In genomic region chr17:145671-146541, GRCh38 we compare ENCODE assay signal across 23 cellular contexts. TPM values are rescaled to one million over a fixed set of nuclear protein-coding genes. Genes with fewer than 3 reads are reported as not detected.
DNase-seq lines count a peak whose midpoint lies in the region; ATAC-seq and TF ChIP-seq lines count a peak whose summit lies in the region.
"Had no signal": no experiment of that assay in that cellular context is flagged by ENCODE, and none has a peak within 500 bp of the region (broad histone marks: within the 10 kb centered on the region; RNA-seq: fewer than 3 reads in every experiment).

No MANE protein-coding gene starts in this region.

- H3K27me3 Mint-ChIP-seq in activated T-cell treated with anti-CD3 and anti-CD28 coated beads, Interleukin-2, amount 50 U/mL, for 24 hours, result peaks cover 7% of the 10 kb centered on the region
- H3K27me3 Mint-ChIP-seq in endothelial cell (ENCODE audit: unreplicated experiment), result peaks cover 5% of the 10 kb centered on the region
- H3K27me3 Mint-ChIP-seq in stimulated activated naive B cell treated with anti-CD40 and anti-IgM and Interleukin-4, amounts not matched to agents 10 μg/mL and 1 μg/mL and 100 μg/mL, for 72 hours, result peaks cover 10 to 25% of the 10 kb centered on the region in 2 donors
- H3K27me3 Mint-ChIP-seq: activated naive CD4-positive, alpha-beta T cell treated with anti-CD3 and anti-CD28 coated beads, Interleukin-2, amount 50 U/mL, for 24 hours; CD4-positive, alpha-beta memory T cell had no signal

- H3K27ac ChIP-seq in lung (ENCODE audit: low read depth in 1 of 2, low read length in 1 of 2), result no peak overlapping the region
- no peak overlapping the region for H3K27ac ChIP-seq in testis
- H3K27ac ChIP-seq: SK-N-MC, skin epidermis had no signal

- WGBS in lung, 2 donors, result 85 to 90% methylated on average over 16 of the region's 16 CpGs
- WGBS in testis, 2 donors, result 78 to 88% methylated on average over 9 to 16 of the region's 16 CpGs

- H3K27me3 ChIP-seq in lung (ENCODE audit: control insufficient read depth, insufficient read depth) (no peaks in the 10 kb centered on the region), testis (no peaks in the 10 kb centered on the region)

- TF ChIP-seq CTCF in endothelial cell (IDR thresholded peaks at IDR 0.05; ENCODE audit: unreplicated experiment) (no peak), lung (IDR thresholded peaks at IDR 0.05; ENCODE audit: control extremely low read depth, extremely low read depth) (no peak), testis (IDR thresholded peaks at IDR 0.05) (no peak)

- no peak for ATAC-seq in lung (ENCODE audit: insufficient read depth, low FRiP score)
- ATAC-seq in stimulated activated naive B cell treated with anti-CD40 and anti-IgM and Interleukin-4, amounts not matched to agents 10 μg/mL and 1 μg/mL and 100 μg/mL, for 72 hours (replicated peaks), result no peak
- ATAC-seq: effector memory CD8-positive, alpha-beta T cell; stimulated activated effector memory CD8-positive, alpha-beta T cell treated with anti-CD3 and anti-CD28 coated beads, Interleukin-12 subunit alpha, Interleukin-12 subunit beta, amount 100 ng/mL, for 72 hours had no signal

- H3K36me3 ChIP-seq in lung (ENCODE audit: control insufficient read depth in 2 of 2, insufficient read depth in 2 of 2, low read length in 2 of 2) (no peaks in the 10 kb centered on the region), testis (ENCODE audit: low read depth, missing control alignments) (no peaks in the 10 kb centered on the region)

- H3K36me3 Mint-ChIP-seq in activated T-cell treated with anti-CD3 and anti-CD28 coated beads, Interleukin-2, amount 50 U/mL, for 24 hours (ENCODE audit: low read depth), result no peaks in the 10 kb centered on the region
- H3K36me3 Mint-ChIP-seq in endothelial cell (ENCODE audit: low read depth, unreplicated experiment), result no peaks in the 10 kb centered on the region
- no peaks in the 10 kb centered on the region for H3K36me3 Mint-ChIP-seq in stimulated activated naive B cell treated with anti-CD40 and anti-IgM and Interleukin-4, amounts not matched to agents 10 μg/mL and 1 μg/mL and 100 μg/mL, for 72 hours
- H3K36me3 Mint-ChIP-seq: activated naive CD4-positive, alpha-beta T cell treated with anti-CD3 and anti-CD28 coated beads, Interleukin-2, amount 50 U/mL, for 24 hours; CD4-positive, alpha-beta memory T cell; stimulated activated effector memory CD8-positive, alpha-beta T cell treated with anti-CD3 and anti-CD28 coated beads, Interleukin-12 subunit alpha, Interleukin-12 subunit beta, amount 100 ng/mL, for 72 hours had no signal

- H3K4me1 ChIP-seq in lung (ENCODE audit: control insufficient read depth in 2 of 2, insufficient read depth in 2 of 2, low read length in 2 of 2), result no peaks in the 10 kb centered on the region
- no peaks in the 10 kb centered on the region for H3K4me1 ChIP-seq in testis

- intact Hi-C loops in testis (cut with DNase I; ENCODE audit: low total_unique reads), result no loop called here

- H3K4me3 Mint-ChIP-seq in activated T-cell treated with anti-CD3 and anti-CD28 coated beads, Interleukin-2, amount 50 U/mL, for 24 hours, result no peak overlapping the region
- no peak overlapping the region for H3K4me3 Mint-ChIP-seq in endothelial cell (ENCODE audit: unreplicated experiment)
- H3K4me3 Mint-ChIP-seq in stimulated activated naive B cell treated with anti-CD40 and anti-IgM and Interleukin-4, amounts not matched to agents 10 μg/mL and 1 μg/mL and 100 μg/mL, for 72 hours, result no peak overlapping the region
- H3K4me3 Mint-ChIP-seq: activated naive CD4-positive, alpha-beta T cell treated with anti-CD3 and anti-CD28 coated beads, Interleukin-2, amount 50 U/mL, for 24 hours; CD4-positive, alpha-beta memory T cell; effector memory CD8-positive, alpha-beta T cell; neural crest cell; stimulated activated effector memory CD8-positive, alpha-beta T cell treated with anti-CD3 and anti-CD28 coated beads, Interleukin-12 subunit alpha, Interleukin-12 subunit beta, amount 100 ng/mL, for 72 hours had no signal

- no peaks in the 10 kb centered on the region for H3K9me3 Mint-ChIP-seq in activated T-cell treated with anti-CD3 and anti-CD28 coated beads, Interleukin-2, amount 50 U/mL, for 24 hours
- H3K9me3 Mint-ChIP-seq in endothelial cell (ENCODE audit: unreplicated experiment), result no peaks in the 10 kb centered on the region
- H3K9me3 Mint-ChIP-seq in stimulated activated naive B cell treated with anti-CD40 and anti-IgM and Interleukin-4, amounts not matched to agents 10 μg/mL and 1 μg/mL and 100 μg/mL, for 72 hours, result no peaks in the 10 kb centered on the region
- H3K9me3 Mint-ChIP-seq: activated naive CD4-positive, alpha-beta T cell treated with anti-CD3 and anti-CD28 coated beads, Interleukin-2, amount 50 U/mL, for 24 hours; CD4-positive, alpha-beta memory T cell; effector memory CD8-positive, alpha-beta T cell; neural crest cell; stimulated activated effector memory CD8-positive, alpha-beta T cell treated with anti-CD3 and anti-CD28 coated beads, Interleukin-12 subunit alpha, Interleukin-12 subunit beta, amount 100 ng/mL, for 72 hours had no signal

- peaks cover 2% of the 10 kb centered on the region for H3K4me1 Mint-ChIP-seq in activated T-cell treated with anti-CD3 and anti-CD28 coated beads, Interleukin-2, amount 50 U/mL, for 24 hours (ENCODE audit: low read depth)
- no peaks in the 10 kb centered on the region for H3K4me1 Mint-ChIP-seq in endothelial cell (ENCODE audit: unreplicated experiment)
- H3K4me1 Mint-ChIP-seq in stimulated activated naive B cell treated with anti-CD40 and anti-IgM and Interleukin-4, amounts not matched to agents 10 μg/mL and 1 μg/mL and 100 μg/mL, for 72 hours, result peaks cover 2 to 5% of the 10 kb centered on the region in 2 donors
- H3K4me1 Mint-ChIP-seq: activated naive CD4-positive, alpha-beta T cell treated with anti-CD3 and anti-CD28 coated beads, Interleukin-2, amount 50 U/mL, for 24 hours; neural crest cell; stimulated activated effector memory CD8-positive, alpha-beta T cell treated with anti-CD3 and anti-CD28 coated beads, Interleukin-12 subunit alpha, Interleukin-12 subunit beta, amount 100 ng/mL, for 72 hours had no signal

- H3K4me3 ChIP-seq in lung, result no peak overlapping the region
- H3K4me3 ChIP-seq in testis, result no peak overlapping the region
- H3K4me3 ChIP-seq: SK-N-MC, skin epidermis had no signal

- H3K27ac Mint-ChIP-seq in activated T-cell treated with anti-CD3 and anti-CD28 coated beads, Interleukin-2, amount 50 U/mL, for 24 hours, result no peak overlapping the region
- no peak overlapping the region for H3K27ac Mint-ChIP-seq in endothelial cell (ENCODE audit: unreplicated experiment)
- no peak overlapping the region for H3K27ac Mint-ChIP-seq in stimulated activated naive B cell treated with anti-CD40 and anti-IgM and Interleukin-4, amounts not matched to agents 10 μg/mL and 1 μg/mL and 100 μg/mL, for 72 hours
- H3K27ac Mint-ChIP-seq: CD4-positive, alpha-beta memory T cell; effector memory CD8-positive, alpha-beta T cell; stimulated activated effector memory CD8-positive, alpha-beta T cell treated with anti-CD3 and anti-CD28 coated beads, Interleukin-12 subunit alpha, Interleukin-12 subunit beta, amount 100 ng/mL, for 72 hours had no signal

- peak; percentile 20 for DNase-seq in activated T-cell treated with anti-CD3 and anti-CD28 coated beads, Interleukin-2, amount 50 U/mL, for 24 hours
- DNase-seq in activated T-cell treated with anti-CD3 and anti-CD28 coated beads, Interleukin-2, amount 50 U/mL, for 1 hour, result no peak
- peak; percentile 3 for DNase-seq in endothelial cell (ENCODE audit: low spot score)
- DNase-seq in lung (ENCODE audit: low spot score), result peak; percentile 26
- peak; percentile 14 for DNase-seq in testis
- DNase-seq in UCSD-AML1 (lab: John Stamatoyannopoulos, UW; ENCODE audit: unreplicated experiment), result no peak
- no peak for DNase-seq in stimulated activated CD8-positive, alpha-beta memory T cell treated with anti-CD3 and anti-CD28 coated beads, Interleukin-4, amount 100 ng/mL, for 48 hours
- no peak for DNase-seq in stimulated activated naive B cell treated with anti-CD40 and anti-IgM and Interleukin-4, amounts not matched to agents 10 μg/mL and 1 μg/mL and 100 μg/mL, for 72 hours
- DNase-seq: ACHN; CD4-positive, alpha-beta memory T cell; NCI-H1694 had no signal

- TF ChIP-seq POLR2A in testis (IDR thresholded peaks at IDR 0.05), result no peak

- H3K9me3 ChIP-seq in lung (ENCODE audit: control insufficient read depth in 2 of 2, insufficient read depth in 1 of 2, low read length in 1 of 2) (no peaks in the 10 kb centered on the region), testis (no peaks in the 10 kb centered on the region)

RNA-seq across cellular contexts. Expression of gene SCGB1C2, which starts 8.5 kb away (rescaled TPM):
- not detected for total RNA-seq in endothelial cell (ENCODE audit: unreplicated experiment)
- not detected for total RNA-seq in lung
- polyA plus RNA-seq in lung, result not detected
- not detected for total RNA-seq in testis
- not detected for polyA plus RNA-seq in testis (ENCODE audit: insufficient read depth, low read depth, low replicate concordance)
- total RNA-seq: bronchial epithelial cell; CD4-positive, alpha-beta memory T cell; HT1080; lung microvascular endothelial cell; NCI-H460; neural crest cell; OCI-LY7; urinary bladder had no signal
- polyA plus RNA-seq: CD4-positive, alpha-beta memory T cell; urinary bladder had no signal

RNA-seq across cellular contexts. Expression of gene DOC2B, which starts 35.5 kb away (rescaled TPM):
- total RNA-seq in endothelial cell (ENCODE audit: unreplicated experiment) (0.33 TPM), lung (1 to 10 TPM; 5.1 to 7.5 TPM), testis (1 to 10 TPM; 1.4 to 1.9 TPM)
- polyA plus RNA-seq in lung (1 to 10 TPM; 3.0 to 5.5 TPM), testis (ENCODE audit: insufficient read depth, low read depth, low replicate concordance) (4.0 TPM)
- total RNA-seq: HT1080, OCI-LY7 had no signal
- polyA plus RNA-seq: CD4-positive, alpha-beta memory T cell had no signal

Comparison
In these comparisons a context has a peak if more than half of its experiments do, and no peak if none do; other contexts are left out.
1. DNase-seq: peak in activated T-cell treated with anti-CD3 and anti-CD28 coated beads, Interleukin-2, amount 50 U/mL, for 24 hours (single experiment), endothelial cell (single experiment), lung (single experiment) and testis (single experiment); none in activated T-cell treated with anti-CD3 and anti-CD28 coated beads, Interleukin-2, amount 50 U/mL, for 1 hour (single experiment), UCSD-AML1 (single experiment), stimulated activated CD8-positive, alpha-beta memory T cell treated with anti-CD3 and anti-CD28 coated beads, Interleukin-4, amount 100 ng/mL, for 48 hours (single experiment) and stimulated activated naive B cell treated with anti-CD40 and anti-IgM and Interleukin-4, amounts not matched to agents 10 μg/mL and 1 μg/mL and 100 μg/mL, for 72 hours (single experiment).